ENCODE assay signal across 31 cellular contexts in genomic region chr11:103650330-103650729, GRCh38.
"Had no signal": no experiment of that assay in that cellular context is flagged by ENCODE, and none has a peak within 500 bp of the region (broad histone marks: within the 10 kb centered on the region; RNA-seq: fewer than 3 reads in every experiment).

No MANE protein-coding gene starts in this region.

- H3K27ac Mint-ChIP-seq: immature natural killer cell; naive thymus-derived CD8-positive, alpha-beta T cell; nephron had no signal

- H3K4me1 ChIP-seq: left lung, lower lobe of right lung, pancreas, prostate gland, stomach, testis, thyroid gland, transverse colon, upper lobe of left lung, vagina had no signal

- H3K9me3 ChIP-seq: lower lobe of right lung, pancreas, prostate gland, testis, thyroid gland, vagina had no signal

- H3K36me3 ChIP-seq: left lung, lower lobe of right lung, pancreas, prostate gland, stomach, thyroid gland, transverse colon, upper lobe of left lung, vagina had no signal

- H3K27me3 ChIP-seq: left lung, pancreas, stomach, testis, thyroid gland, transverse colon, upper lobe of left lung, vagina had no signal

- H3K36me3 Mint-ChIP-seq: immature natural killer cell had no signal

- ATAC-seq: left colon; left lung; lower lobe of right lung; naive thymus-derived CD8-positive, alpha-beta T cell; pancreas; right cardiac atrium; sciatic nerve; stimulated activated naive CD8-positive, alpha-beta T cell treated with anti-CD3 and anti-CD28 coated beads, Interleukin-15, Interleukin-2, amounts not matched to agents 100 U/mL and 50 U/mL, for 24 hours had no signal

- H3K27ac ChIP-seq: left lung, lower lobe of right lung, pancreas, prostate gland, skin epidermis, stomach, testis, thyroid gland, transverse colon, upper lobe of left lung, vagina had no signal

- H3K27me3 Mint-ChIP-seq: stimulated activated naive B cell treated with anti-CD40 and anti-IgM and Interleukin-4, amounts not matched to agents 10 μg/mL and 1 μg/mL and 100 μg/mL, for 72 hours had no signal

- FAIRE-seq: islet of Langerhans, kidney, pancreas had no signal

- H3K4me3 Mint-ChIP-seq: immature natural killer cell; naive thymus-derived CD8-positive, alpha-beta T cell; nephron; neural crest cell; stimulated activated naive B cell treated with anti-CD40 and anti-IgM and Interleukin-4, amounts not matched to agents 10 μg/mL and 1 μg/mL and 100 μg/mL, for 72 hours had no signal

- H3K4me3 ChIP-seq: left lung, lower lobe of right lung, pancreas, prostate gland, skin epidermis, stomach, testis, thyroid gland, transverse colon, upper lobe of left lung, vagina had no signal

- H3K4me1 Mint-ChIP-seq: immature natural killer cell, nephron, neural crest cell had no signal

- DNase-seq: immature natural killer cell; kidney; left colon; left lung; lower lobe of right lung; mammary epithelial cell; mesenchymal stem cell; naive thymus-derived CD8-positive, alpha-beta T cell; nucleus accumbens; pancreas; posterior cingulate gyrus; retina; right cardiac atrium; stimulated activated CD4-positive, alpha-beta T cell treated with anti-CD3 and anti-CD28 coated beads, Interleukin-12 subunit alpha, Interleukin-12 subunit beta, amount 100 ng/mL, for 4 hours; stimulated activated CD4-positive, alpha-beta T cell treated with anti-CD3 and anti-CD28 coated beads, Interleukin-15, amount 100 ng/mL, for 24 hours; stimulated activated CD4-positive, alpha-beta T cell treated with anti-CD3 and anti-CD28 coated beads, Interleukin-2, amount 100 ng/mL, for 24 hours; stimulated activated CD4-positive, alpha-beta T cell treated with anti-CD3 and anti-CD28 coated beads, Interleukin-4, amount 100 ng/mL, for 1 hour; stimulated activated naive CD8-positive, alpha-beta T cell treated with anti-CD3 and anti-CD28 coated beads, Interleukin-15, Interleukin-2, amounts not matched to agents 100 U/mL and 50 U/mL, for 24 hours; stomach; testis; thyroid gland; transverse colon; upper lobe of left lung had no signal
